ENCODE assay signal across 21 cellular contexts in genomic region chr11:109728056-109728455, GRCh38.
DNase-seq lines count a peak whose midpoint lies in the region; ATAC-seq, FAIRE-seq and TF ChIP-seq lines count a peak whose summit lies in the region.
"Had no signal": no experiment of that assay in that cellular context is flagged by ENCODE, and none has a peak within 500 bp of the region (broad histone marks: within the 10 kb centered on the region; RNA-seq: fewer than 3 reads in every experiment).

No MANE protein-coding gene starts in this region.

- no peak overlapping the region for H3K27ac ChIP-seq in RWPE2 (ENCODE audit: poor library complexity, severe bottlenecking)
- H3K27ac ChIP-seq: heart left ventricle had no signal

- no peaks in the 10 kb centered on the region for H3K27me3 ChIP-seq in RWPE2 (ENCODE audit: insufficient read depth, poor library complexity, severe bottlenecking)
- H3K27me3 ChIP-seq: heart left ventricle had no signal

- DNase-seq in Caki2 (ENCODE audit: low read depth): peak; percentile 71
- peak; percentile 61 for DNase-seq in HTR-8/SVneo (ENCODE audit: insufficient read length, low spot score)
- no peak for DNase-seq in RWPE2 (ENCODE audit: low spot score)
- DNase-seq in kidney glomerular epithelial cell (lab: John Stamatoyannopoulos, UW): peak; percentile 42
- DNase-seq in NCI-H446 treated with DMSO at 0.1 percent for 48 hours (lab: John Stamatoyannopoulos, UW): no peak
- DNase-seq in NCI-H187 (lab: John Stamatoyannopoulos, UW): no peak
- DNase-seq: activated CD4-positive, alpha-beta T cell treated with anti-CD3 and anti-CD28 coated beads for 36 hours; activated naive CD4-positive, alpha-beta T cell treated with anti-CD3 and anti-CD28 coated beads, Interleukin-2, amount 50 U/mL, for 16 hours; activated T-cell treated with anti-CD3 and anti-CD28 coated beads for 4 hours; CD8-positive, alpha-beta T cell; GDM1; GOT3; heart left ventricle; midbrain; NCI-H2081 treated with DMSO at 0.1 percent for 48 hours; NCI-H774; stimulated activated CD4-positive, alpha-beta T cell treated with anti-CD3 and anti-CD28 coated beads, Interleukin-2, amount 100 ng/mL, for 24 hours had no signal

- ATAC-seq in RWPE2 (ENCODE audit: low read depth) (peak; percentile 71), GM18868 (IDR thresholded peaks at IDR 0.05; ENCODE audit: unreplicated experiment) (no peak), GM18907 (IDR thresholded peaks at IDR 0.05; ENCODE audit: unreplicated experiment) (no peak)
- ATAC-seq: activated CD4-positive, alpha-beta T cell treated with anti-CD3 and anti-CD28 coated beads for 36 hours; CD8-positive, alpha-beta T cell; heart left ventricle; sciatic nerve had no signal

- H3K4me3 ChIP-seq in RWPE2 (ENCODE audit: severe bottlenecking): no peak overlapping the region
- H3K4me3 ChIP-seq: heart left ventricle had no signal

- in situ Hi-C loops in Caki2 (cut with HindIII; ENCODE audit: low pct_unique_long_range_greater_than_20kb, low sequenced_read_pairs): no loop called here

- H3K4me1 ChIP-seq in RWPE2 (ENCODE audit: insufficient read depth, poor library complexity, severe bottlenecking): peaks cover 8% of the 10 kb centered on the region
- H3K4me1 ChIP-seq: heart left ventricle had no signal

- peak; percentile 20 for FAIRE-seq in HTR-8/SVneo (lab: Jason Lieb, UNC)
- FAIRE-seq: GM12891 had no signal

- no peak for TF ChIP-seq CTCF in RWPE2 (IDR thresholded peaks at IDR 0.05; ENCODE audit: poor library complexity, severe bottlenecking)

- H3K9me3 ChIP-seq in RWPE2 (ENCODE audit: severe bottlenecking): no peaks in the 10 kb centered on the region

- H3K36me3 ChIP-seq in RWPE2 (ENCODE audit: low read depth): no peaks in the 10 kb centered on the region
- H3K36me3 ChIP-seq: heart left ventricle had no signal

Comparison
In these comparisons a context has a peak if more than half of its experiments do, and no peak if none do; other contexts are left out.
1. DNase-seq: peak in Caki2 (single experiment), HTR-8/SVneo (single experiment) and kidney glomerular epithelial cell (single experiment); none in RWPE2 (single experiment), NCI-H446 treated with DMSO at 0.1 percent for 48 hours (single experiment) and NCI-H187 (0 of 2).